ENCODE assay signal across 7 cellular contexts in the genomic region with DNA sequence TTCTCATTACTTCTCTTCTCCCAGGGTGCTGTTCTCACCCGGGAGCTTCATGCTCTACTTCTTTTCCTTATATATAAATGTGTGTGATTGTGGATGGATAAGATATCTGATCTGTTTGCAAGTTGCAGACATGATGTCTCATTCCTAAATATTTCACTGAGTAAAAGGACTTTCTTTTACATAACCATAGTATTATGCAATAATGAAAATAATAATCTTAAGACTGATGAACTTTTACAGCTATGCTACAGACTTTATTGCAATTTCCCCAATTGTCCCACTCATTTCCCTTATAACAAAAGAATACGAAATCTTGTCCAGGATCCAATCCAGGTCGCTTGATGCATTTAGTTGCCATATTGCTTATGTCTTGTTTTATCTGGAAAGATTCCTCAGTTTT.
"Had no signal": no experiment of that assay in that cellular context is flagged by ENCODE, and none has a peak within 500 bp of the region (broad histone marks: within the 10 kb centered on the region; RNA-seq: fewer than 3 reads in every experiment).

No MANE protein-coding gene starts in this region.

- ATAC-seq: GM23338 had no signal

- FAIRE-seq: H1, H54 had no signal

- DNase-seq: H9, HCEC 1CT, KG1 had no signal

- H3K27ac ChIP-seq: HL-60 had no signal

- H3K4me3 ChIP-seq: GM23338 had no signal

- H3K4me2 ChIP-seq: GM23338 had no signal

- H2AFZ ChIP-seq: GM23338 had no signal
